1 cellular context compared by ENCODE assay signal in the genomic region with DNA sequence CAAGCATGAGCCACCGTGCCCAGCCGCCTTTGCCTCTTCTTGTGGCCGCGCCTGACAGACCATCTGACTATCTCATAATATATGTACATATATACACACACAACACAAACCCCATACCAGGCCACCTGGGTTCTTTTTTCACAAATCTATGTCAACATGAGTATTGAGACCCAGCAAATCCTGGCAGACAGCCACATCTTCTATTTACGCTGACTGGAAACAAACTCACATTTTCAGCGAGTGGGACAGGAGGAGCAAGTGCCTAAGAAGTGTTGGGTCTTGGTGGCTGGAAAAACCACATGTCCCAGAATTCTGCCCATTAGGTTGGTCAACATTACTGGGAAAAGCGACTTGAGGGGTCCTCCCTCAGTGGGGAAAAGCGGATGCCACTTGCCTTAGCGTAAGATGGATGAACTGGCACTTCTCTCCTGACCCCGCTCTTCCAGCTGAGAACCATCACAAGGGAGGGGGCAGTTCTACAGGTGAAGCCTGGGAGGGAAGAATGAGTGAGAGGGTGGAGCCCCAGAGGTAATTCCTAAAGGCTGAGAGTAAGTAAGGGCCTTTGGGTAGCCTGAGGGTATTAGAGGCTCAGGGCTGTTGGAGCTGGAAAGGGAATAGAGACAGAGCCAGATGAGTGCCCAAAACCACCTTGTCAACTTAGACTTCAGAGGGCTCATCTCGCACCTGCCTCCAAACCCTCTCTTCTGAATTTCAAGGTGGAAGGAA.
TF ChIP-seq lines count a peak whose summit lies in the region.

No MANE protein-coding gene starts in this region.

TF ChIP-seq in GM23338, 12 proteins besides CTCF, POLR2A, EP300 and RAD21:
- TF ChIP-seq, protein P1, sequence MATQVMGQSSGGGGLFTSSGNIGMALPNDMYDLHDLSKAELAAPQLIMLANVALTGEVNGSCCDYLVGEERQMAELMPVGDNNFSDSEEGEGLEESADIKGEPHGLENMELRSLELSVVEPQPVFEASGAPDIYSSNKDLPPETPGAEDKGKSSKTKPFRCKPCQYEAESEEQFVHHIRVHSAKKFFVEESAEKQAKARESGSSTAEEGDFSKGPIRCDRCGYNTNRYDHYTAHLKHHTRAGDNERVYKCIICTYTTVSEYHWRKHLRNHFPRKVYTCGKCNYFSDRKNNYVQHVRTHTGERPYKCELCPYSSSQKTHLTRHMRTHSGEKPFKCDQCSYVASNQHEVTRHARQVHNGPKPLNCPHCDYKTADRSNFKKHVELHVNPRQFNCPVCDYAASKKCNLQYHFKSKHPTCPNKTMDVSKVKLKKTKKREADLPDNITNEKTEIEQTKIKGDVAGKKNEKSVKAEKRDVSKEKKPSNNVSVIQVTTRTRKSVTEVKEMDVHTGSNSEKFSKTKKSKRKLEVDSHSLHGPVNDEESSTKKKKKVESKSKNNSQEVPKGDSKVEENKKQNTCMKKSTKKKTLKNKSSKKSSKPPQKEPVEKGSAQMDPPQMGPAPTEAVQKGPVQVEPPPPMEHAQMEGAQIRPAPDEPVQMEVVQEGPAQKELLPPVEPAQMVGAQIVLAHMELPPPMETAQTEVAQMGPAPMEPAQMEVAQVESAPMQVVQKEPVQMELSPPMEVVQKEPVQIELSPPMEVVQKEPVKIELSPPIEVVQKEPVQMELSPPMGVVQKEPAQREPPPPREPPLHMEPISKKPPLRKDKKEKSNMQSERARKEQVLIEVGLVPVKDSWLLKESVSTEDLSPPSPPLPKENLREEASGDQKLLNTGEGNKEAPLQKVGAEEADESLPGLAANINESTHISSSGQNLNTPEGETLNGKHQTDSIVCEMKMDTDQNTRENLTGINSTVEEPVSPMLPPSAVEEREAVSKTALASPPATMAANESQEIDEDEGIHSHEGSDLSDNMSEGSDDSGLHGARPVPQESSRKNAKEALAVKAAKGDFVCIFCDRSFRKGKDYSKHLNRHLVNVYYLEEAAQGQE (IDR thresholded peaks at IDR 0.05; ENCODE audit: unreplicated experiment): no peak
- TF ChIP-seq, protein P2, sequence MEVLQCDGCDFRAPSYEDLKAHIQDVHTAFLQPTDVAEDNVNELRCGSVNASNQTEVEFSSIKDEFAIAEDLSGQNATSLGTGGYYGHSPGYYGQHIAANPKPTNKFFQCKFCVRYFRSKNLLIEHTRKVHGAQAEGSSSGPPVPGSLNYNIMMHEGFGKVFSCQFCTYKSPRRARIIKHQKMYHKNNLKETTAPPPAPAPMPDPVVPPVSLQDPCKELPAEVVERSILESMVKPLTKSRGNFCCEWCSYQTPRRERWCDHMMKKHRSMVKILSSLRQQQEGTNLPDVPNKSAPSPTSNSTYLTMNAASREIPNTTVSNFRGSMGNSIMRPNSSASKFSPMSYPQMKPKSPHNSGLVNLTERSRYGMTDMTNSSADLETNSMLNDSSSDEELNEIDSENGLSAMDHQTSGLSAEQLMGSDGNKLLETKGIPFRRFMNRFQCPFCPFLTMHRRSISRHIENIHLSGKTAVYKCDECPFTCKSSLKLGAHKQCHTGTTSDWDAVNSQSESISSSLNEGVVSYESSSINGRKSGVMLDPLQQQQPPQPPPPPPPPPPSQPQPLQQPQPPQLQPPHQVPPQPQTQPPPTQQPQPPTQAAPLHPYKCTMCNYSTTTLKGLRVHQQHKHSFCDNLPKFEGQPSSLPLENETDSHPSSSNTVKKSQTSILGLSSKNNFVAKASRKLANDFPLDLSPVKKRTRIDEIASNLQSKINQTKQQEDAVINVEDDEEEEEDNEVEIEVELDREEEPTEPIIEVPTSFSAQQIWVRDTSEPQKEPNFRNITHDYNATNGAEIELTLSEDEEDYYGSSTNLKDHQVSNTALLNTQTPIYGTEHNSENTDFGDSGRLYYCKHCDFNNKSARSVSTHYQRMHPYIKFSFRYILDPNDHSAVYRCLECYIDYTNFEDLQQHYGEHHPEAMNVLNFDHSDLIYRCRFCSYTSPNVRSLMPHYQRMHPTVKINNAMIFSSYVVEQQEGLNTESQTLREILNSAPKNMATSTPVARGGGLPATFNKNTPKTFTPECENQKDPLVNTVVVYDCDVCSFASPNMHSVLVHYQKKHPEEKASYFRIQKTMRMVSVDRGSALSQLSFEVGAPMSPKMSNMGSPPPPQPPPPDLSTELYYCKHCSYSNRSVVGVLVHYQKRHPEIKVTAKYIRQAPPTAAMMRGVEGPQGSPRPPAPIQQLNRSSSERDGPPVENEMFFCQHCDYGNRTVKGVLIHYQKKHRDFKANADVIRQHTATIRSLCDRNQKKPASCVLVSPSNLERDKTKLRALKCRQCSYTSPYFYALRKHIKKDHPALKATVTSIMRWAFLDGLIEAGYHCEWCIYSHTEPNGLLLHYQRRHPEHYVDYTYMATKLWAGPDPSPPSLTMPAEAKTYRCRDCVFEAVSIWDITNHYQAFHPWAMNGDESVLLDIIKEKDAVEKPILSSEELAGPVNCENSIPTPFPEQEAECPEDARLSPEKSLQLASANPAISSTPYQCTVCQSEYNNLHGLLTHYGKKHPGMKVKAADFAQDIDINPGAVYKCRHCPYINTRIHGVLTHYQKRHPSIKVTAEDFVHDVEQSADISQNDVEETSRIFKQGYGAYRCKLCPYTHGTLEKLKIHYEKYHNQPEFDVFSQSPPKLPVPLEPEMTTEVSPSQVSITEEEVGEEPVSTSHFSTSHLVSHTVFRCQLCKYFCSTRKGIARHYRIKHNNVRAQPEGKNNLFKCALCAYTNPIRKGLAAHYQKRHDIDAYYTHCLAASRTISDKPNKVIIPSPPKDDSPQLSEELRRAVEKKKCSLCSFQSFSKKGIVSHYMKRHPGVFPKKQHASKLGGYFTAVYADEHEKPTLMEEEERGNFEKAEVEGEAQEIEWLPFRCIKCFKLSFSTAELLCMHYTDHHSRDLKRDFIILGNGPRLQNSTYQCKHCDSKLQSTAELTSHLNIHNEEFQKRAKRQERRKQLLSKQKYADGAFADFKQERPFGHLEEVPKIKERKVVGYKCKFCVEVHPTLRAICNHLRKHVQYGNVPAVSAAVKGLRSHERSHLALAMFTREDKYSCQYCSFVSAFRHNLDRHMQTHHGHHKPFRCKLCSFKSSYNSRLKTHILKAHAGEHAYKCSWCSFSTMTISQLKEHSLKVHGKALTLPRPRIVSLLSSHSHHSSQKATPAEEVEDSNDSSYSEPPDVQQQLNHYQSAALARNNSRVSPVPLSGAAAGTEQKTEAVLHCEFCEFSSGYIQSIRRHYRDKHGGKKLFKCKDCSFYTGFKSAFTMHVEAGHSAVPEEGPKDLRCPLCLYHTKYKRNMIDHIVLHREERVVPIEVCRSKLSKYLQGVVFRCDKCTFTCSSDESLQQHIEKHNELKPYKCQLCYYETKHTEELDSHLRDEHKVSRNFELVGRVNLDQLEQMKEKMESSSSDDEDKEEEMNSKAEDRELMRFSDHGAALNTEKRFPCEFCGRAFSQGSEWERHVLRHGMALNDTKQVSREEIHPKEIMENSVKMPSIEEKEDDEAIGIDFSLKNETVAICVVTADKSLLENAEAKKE (CRISPR knock-in tag; IDR thresholded peaks at IDR 0.05): no peak
